In the genomic region with DNA sequence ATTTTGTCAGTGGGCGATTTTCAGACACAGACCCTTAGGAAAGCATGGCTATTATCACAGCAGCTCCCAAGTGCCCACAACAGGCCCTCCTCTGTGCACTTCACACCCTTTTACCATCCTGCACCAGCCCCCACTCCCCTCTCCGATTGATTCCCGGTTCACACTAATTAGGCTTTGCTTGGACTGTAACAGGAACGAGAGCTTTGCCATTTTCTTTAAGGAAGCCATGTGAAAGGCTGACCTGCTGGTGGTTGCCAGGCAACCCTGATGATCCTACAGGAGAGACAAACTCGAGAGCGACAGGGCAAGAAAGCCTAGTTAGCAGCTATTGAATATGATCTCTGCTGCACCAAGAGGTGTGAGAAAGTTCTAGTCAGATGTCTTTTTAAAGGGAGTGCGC, we compare ENCODE assay signal across 23 cellular contexts. TPM values are rescaled to one million over a fixed set of nuclear protein-coding genes. Genes with fewer than 3 reads are reported as not detected.
DNase-seq lines count a peak whose midpoint lies in the region; TF ChIP-seq lines count a peak whose summit lies in the region.
"Had no signal": no experiment of that assay in that cellular context is flagged by ENCODE, and none has a peak within 500 bp of the region (broad histone marks: within the 10 kb centered on the region; RNA-seq: fewer than 3 reads in every experiment).

No MANE protein-coding gene starts in this region.

- H3K4me1 Mint-ChIP-seq in type B pancreatic cell (ENCODE audit: unreplicated experiment) = peaks cover 16% of the 10 kb centered on the region
- H3K4me1 Mint-ChIP-seq in osteocyte (ENCODE audit: unreplicated experiment) = no peaks in the 10 kb centered on the region
- H3K4me1 Mint-ChIP-seq: CD4-positive, CD25-positive, alpha-beta regulatory T cell; naive B cell had no signal

- H3K27ac ChIP-seq in left ventricle myocardium inferior (replicated peaks) = peak overlapping the region; percentile 71
- H3K27ac ChIP-seq in right atrium auricular region = no peak overlapping the region
- H3K27ac ChIP-seq: foreskin keratinocyte, RWPE1, skin epidermis, tibial nerve had no signal

- no peaks in the 10 kb centered on the region for H3K36me3 ChIP-seq in left ventricle myocardium inferior
- no peaks in the 10 kb centered on the region for H3K36me3 ChIP-seq in right atrium auricular region
- H3K36me3 ChIP-seq: tibial nerve had no signal

- H3K27me3 Mint-ChIP-seq in type B pancreatic cell (peaks cover 28% of the 10 kb centered on the region), osteocyte (ENCODE audit: unreplicated experiment) (peaks cover 11% of the 10 kb centered on the region)

- no peaks in the 10 kb centered on the region for H3K27me3 ChIP-seq in left ventricle myocardium inferior (ENCODE audit: low read depth)
- no peaks in the 10 kb centered on the region for H3K27me3 ChIP-seq in right atrium auricular region
- H3K27me3 ChIP-seq: tibial nerve had no signal

- H3K27ac Mint-ChIP-seq in type B pancreatic cell (peak overlapping the region; percentile 62), osteocyte (ENCODE audit: unreplicated experiment) (no peak overlapping the region)
- H3K27ac Mint-ChIP-seq: CD4-positive, CD25-positive, alpha-beta regulatory T cell had no signal

- H3K4me3 Mint-ChIP-seq in type B pancreatic cell (peak overlapping the region; percentile 51), osteocyte (ENCODE audit: unreplicated experiment) (no peak overlapping the region)
- H3K4me3 Mint-ChIP-seq: activated T-cell treated with anti-CD3 and anti-CD28 coated beads, Interleukin-2, amount 50 U/mL, for 4 hours; CD4-positive, CD25-positive, alpha-beta regulatory T cell; naive B cell had no signal

- intact Hi-C loops in left ventricle myocardium inferior (cut with micrococcal nuclease) = no loop called here

- TF ChIP-seq CTCF in left ventricle myocardium inferior (IDR thresholded peaks at IDR 0.05; ENCODE audit: borderline replicate concordance) = no peak
- no peak for TF ChIP-seq CTCF in right atrium auricular region (IDR thresholded peaks at IDR 0.05)
- no peak for TF ChIP-seq CTCF in type B pancreatic cell (conservative IDR thresholded peaks at IDR 0.05)
- TF ChIP-seq CTCF in osteocyte (IDR thresholded peaks at IDR 0.05) = no peak

- H3K9me3 Mint-ChIP-seq in type B pancreatic cell = no peaks in the 10 kb centered on the region
- H3K9me3 Mint-ChIP-seq in osteocyte (ENCODE audit: unreplicated experiment) = no peaks in the 10 kb centered on the region
- H3K9me3 Mint-ChIP-seq: activated T-cell treated with anti-CD3 and anti-CD28 coated beads, Interleukin-2, amount 50 U/mL, for 4 hours had no signal

- H3K9me3 ChIP-seq in left ventricle myocardium inferior (replicated peaks) (no peaks in the 10 kb centered on the region), right atrium auricular region (no peaks in the 10 kb centered on the region)
- H3K9me3 ChIP-seq: tibial nerve had no signal

- H3K4me1 ChIP-seq in left ventricle myocardium inferior (peaks cover 36% of the 10 kb centered on the region), right atrium auricular region (peaks cover 0 to 5% of the 10 kb centered on the region in 2 donors)
- H3K4me1 ChIP-seq: tibial nerve had no signal

- H3K4me3 ChIP-seq in left ventricle myocardium inferior = no peak overlapping the region
- H3K4me3 ChIP-seq in right atrium auricular region = no peak overlapping the region
- H3K4me3 ChIP-seq: skin epidermis, tibial nerve had no signal

- DNase-seq in left ventricle myocardium inferior (no peak), right atrium auricular region (ENCODE audit: low spot score) (no peak), NCI-H2227 treated with DMSO at 0.1 percent for 48 hours (lab: John Stamatoyannopoulos, UW) (peak; percentile 24), iPS-NIHi11 (ENCODE audit: low spot score) (peak; percentile 36), type B pancreatic cell (ENCODE audit: extremely low spot score, unreplicated experiment) (no peak), SHP77 (lab: John Stamatoyannopoulos, UW) (no peak), T-helper 9 cell (no peak), osteocyte (ENCODE audit: extremely low spot score, unreplicated experiment) (no peak)
- DNase-seq: activated CD4-positive, alpha-beta T cell treated with anti-CD3 and anti-CD28 coated beads for 1 hour; activated CD8-positive, alpha-beta memory T cell treated with anti-CD3 and anti-CD28 coated beads for 24 hours; activated naive CD4-positive, alpha-beta T cell treated with Interleukin-2 at 50 U/mL for 16 hours; activated T-cell treated with anti-CD3 and anti-CD28 coated beads, Interleukin-2, amount 50 U/mL, for 4 hours; CD4-positive, CD25-positive, alpha-beta regulatory T cell; central memory CD4-positive, alpha-beta T cell; foreskin keratinocyte; H7; naive B cell; NCI-H2171 treated with DMSO at 0.1 percent for 48 hours; stimulated activated naive CD8-positive, alpha-beta T cell treated with anti-CD3 and anti-CD28 coated beads, Interleukin-15, Interleukin-2, amounts not matched to agents 100 U/mL and 50 U/mL, for 24 hours; SW 1271 had no signal

- H3K36me3 Mint-ChIP-seq in type B pancreatic cell = no peaks in the 10 kb centered on the region
- H3K36me3 Mint-ChIP-seq in osteocyte (ENCODE audit: unreplicated experiment) = no peaks in the 10 kb centered on the region
- H3K36me3 Mint-ChIP-seq: CD4-positive, CD25-positive, alpha-beta regulatory T cell; naive B cell had no signal

RNA-seq across cellular contexts. Expression of a gene that starts 28.2 kb away (rescaled TPM):
- total RNA-seq in left ventricle myocardium inferior (5.5 TPM), right atrium auricular region (1 to 10 TPM; 5.1 to 8.7 TPM), type B pancreatic cell (ENCODE audit: low replicate concordance) (4.4 and 10.7 TPM in 2 replicates), osteocyte (8.2 and 9.8 TPM in 2 replicates)

RNA-seq across cellular contexts. Expression of a gene that starts 46.5 kb away (rescaled TPM):
- 10.3 TPM for total RNA-seq in left ventricle myocardium inferior
- total RNA-seq in right atrium auricular region = 1 to 10 TPM; 5.1 to 8.0 TPM
- 48.9 and 62.9 TPM in 2 replicates for total RNA-seq in type B pancreatic cell (ENCODE audit: low replicate concordance)
- total RNA-seq in osteocyte = 25.1 and 26.8 TPM in 2 replicates

Comparison
In these comparisons a context has a peak if more than half of its experiments do, and no peak if none do; other contexts are left out.
1. DNase-seq: peak in NCI-H2227 treated with DMSO at 0.1 percent for 48 hours (single experiment) and iPS-NIHi11 (single experiment); none in left ventricle myocardium inferior (single experiment), right atrium auricular region (single experiment), type B pancreatic cell (single experiment), SHP77 (0 of 2), T-helper 9 cell (single experiment) and osteocyte (single experiment).